Comparison of ENCODE assay signal across 13 cellular contexts in genomic region chr19:8269724-8270123, GRCh38. TPM values are rescaled to one million over a fixed set of nuclear protein-coding genes. Genes with fewer than 3 reads are reported as not detected.
DNase-seq lines count a peak whose midpoint lies in the region; ATAC-seq and TF ChIP-seq lines count a peak whose summit lies in the region.
"Had no signal": no experiment of that assay in that cellular context is flagged by ENCODE, and none has a peak within 500 bp of the region (broad histone marks: within the 10 kb centered on the region; RNA-seq: fewer than 3 reads in every experiment).

No MANE protein-coding gene starts in this region.

- 68 to 88% (median 83%) methylated on average over 3 of the region's 3 CpGs for WGBS in spleen, 5 donors

- H3K4me3 ChIP-seq in OCI-LY7 (ENCODE audit: low read depth, low read length, poor library complexity, severe bottlenecking) (no peak overlapping the region), spleen (peak overlapping the region in 1 of 8 donors; percentile 76)
- H3K4me3 ChIP-seq: HAP-1 had no signal

- H3K27me3 Mint-ChIP-seq in activated CD8-positive, alpha-beta memory T cell treated with anti-CD3 and anti-CD28 coated beads, Interleukin-2, amount 10 ng/mL, durations not matched to agents 7 days and 5 days, result no peaks in the 10 kb centered on the region
- peaks cover 43% of the 10 kb centered on the region for H3K27me3 Mint-ChIP-seq in dendritic cell treated with granulocyte-macrophage colony-stimulating factor and Interleukin-4, amounts not matched to agents 40 ng/mL and 50 ng/mL, for 4 days

- peak overlapping the region; percentile 92 for H3K27ac Mint-ChIP-seq in activated CD8-positive, alpha-beta memory T cell treated with anti-CD3 and anti-CD28 coated beads, Interleukin-2, amount 10 ng/mL, durations not matched to agents 7 days and 5 days
- peak overlapping the region; percentile 22 for H3K27ac Mint-ChIP-seq in dendritic cell treated with granulocyte-macrophage colony-stimulating factor and Interleukin-4, amounts not matched to agents 40 ng/mL and 50 ng/mL, for 4 days

- H3K9me3 ChIP-seq in OCI-LY7 (ENCODE audit: low read length) (no peaks in the 10 kb centered on the region), spleen (no peaks in the 10 kb centered on the region)
- H3K9me3 ChIP-seq: HAP-1 had no signal

- DNase-seq in activated CD8-positive, alpha-beta memory T cell treated with anti-CD3 and anti-CD28 coated beads, Interleukin-2, amount 10 ng/mL, durations not matched to agents 7 days and 5 days, result no peak
- DNase-seq in activated CD8-positive, alpha-beta memory T cell treated with anti-CD3 and anti-CD28 coated beads, Interleukin-2, amount 50 U/mL, for 4 hours, result no peak
- DNase-seq in OCI-LY7 (ENCODE audit: low spot score) (no peak), spleen (no peak), HT-29 (ENCODE audit: low spot score) (no peak), NCI-H226 (no peak), DMS53 treated with DMSO at 0.1 percent for 48 hours (lab: John Stamatoyannopoulos, UW; ENCODE audit: unreplicated experiment) (no peak)
- DNase-seq: activated CD4-positive, alpha-beta T cell treated with anti-CD3 and anti-CD28 coated beads for 48 hours; foreskin melanocyte; NCI-H1694 treated with DMSO at 0.1 percent for 48 hours; stimulated activated CD4-positive, alpha-beta T cell treated with anti-CD3 and anti-CD28 coated beads, Interleukin-12 subunit alpha, Interleukin-12 subunit beta, amount 100 ng/mL, for 4 hours had no signal

- no peaks in the 10 kb centered on the region for H3K79me2 ChIP-seq in OCI-LY7 (ENCODE audit: insufficient read depth, low read depth, low read length)

- H2AFZ ChIP-seq in OCI-LY7 (ENCODE audit: low read length), result no peak overlapping the region

- BruUV-seq in OCI-LY7 (replicated peaks; lab: Mats Ljungman, UMichigan), result no TSS peak

- TF ChIP-seq POLR2A in spleen (IDR thresholded peaks at IDR 0.05), result no peak

- TF ChIP-seq CTCF in OCI-LY7 (conservative IDR thresholded peaks at IDR 0.05; ENCODE audit: low read length), result no peak
- no peak for TF ChIP-seq CTCF in spleen (IDR thresholded peaks at IDR 0.05 in 8 of 11, conservative IDR thresholded peaks at IDR 0.05 in 3 of 11)

- intact Hi-C loops in OCI-LY7 (cut with micrococcal nuclease; ENCODE audit: unreplicated experiment) (loop anchor here (5.0 kb wide), 3 partner anchors 53 to 327 kb away; partner anchors contain the start of genes NDUFA7, RPS28 and TIMM44), spleen (cut with DNase I; ENCODE audit: low total_unique reads) (no loop called here)
- intact Hi-C loops in dendritic cell treated with granulocyte-macrophage colony-stimulating factor and Interleukin-4, amounts not matched to agents 40 ng/mL and 50 ng/mL, for 4 days (cut with micrococcal nuclease), result loop anchor here (10.0 kb wide), 1 partner anchor 55 kb away; the partner anchor contains the start of genes NDUFA7 and RPS28

- H3K4me2 ChIP-seq in OCI-LY7 (ENCODE audit: low read length), result peak overlapping the region; percentile 83

- H3K36me3 Mint-ChIP-seq in activated CD8-positive, alpha-beta memory T cell treated with anti-CD3 and anti-CD28 coated beads, Interleukin-2, amount 10 ng/mL, durations not matched to agents 7 days and 5 days, result peaks cover 6% of the 10 kb centered on the region
- H3K36me3 Mint-ChIP-seq in dendritic cell treated with granulocyte-macrophage colony-stimulating factor and Interleukin-4, amounts not matched to agents 40 ng/mL and 50 ng/mL, for 4 days (ENCODE audit: low read depth), result no peaks in the 10 kb centered on the region

- H3K9me3 Mint-ChIP-seq in activated CD8-positive, alpha-beta memory T cell treated with anti-CD3 and anti-CD28 coated beads, Interleukin-2, amount 10 ng/mL, durations not matched to agents 7 days and 5 days (ENCODE audit: low read depth), result no peaks in the 10 kb centered on the region
- H3K9me3 Mint-ChIP-seq in dendritic cell treated with granulocyte-macrophage colony-stimulating factor and Interleukin-4, amounts not matched to agents 40 ng/mL and 50 ng/mL, for 4 days, result no peaks in the 10 kb centered on the region

- peak overlapping the region; percentile 83 for H3K4me3 Mint-ChIP-seq in activated CD8-positive, alpha-beta memory T cell treated with anti-CD3 and anti-CD28 coated beads, Interleukin-2, amount 10 ng/mL, durations not matched to agents 7 days and 5 days
- H3K4me3 Mint-ChIP-seq in dendritic cell treated with granulocyte-macrophage colony-stimulating factor and Interleukin-4, amounts not matched to agents 40 ng/mL and 50 ng/mL, for 4 days, result peak overlapping the region; percentile 77

- H3K36me3 ChIP-seq in OCI-LY7 (ENCODE audit: insufficient read depth, low read length) (no peaks in the 10 kb centered on the region), spleen (no peaks in the 10 kb centered on the region)
- H3K36me3 ChIP-seq: HAP-1 had no signal

- no peaks in the 10 kb centered on the region for H3K27me3 ChIP-seq in spleen (replicated peaks in 1 of 7)

- POLR2A ChIA-PET in OCI-LY7 (lab: Charles Lee), result no interaction called here

- CTCF ChIA-PET in activated CD8-positive, alpha-beta memory T cell treated with anti-CD3 and anti-CD28 coated beads, Interleukin-2, amount 10 ng/mL, durations not matched to agents 7 days and 5 days (lab: Charles Lee), result interaction anchor here (0.6 to 2.2 kb wide), 8 partner anchors 32 to 311 kb away, joined by 3 to 8 read pairs (median 3); partner anchors contain the start of genes NDUFA7 and RPS28
- CTCF ChIA-PET in OCI-LY7 (lab: Charles Lee; ENCODE audit: unreplicated experiment), result no interaction called here

- ATAC-seq in activated CD8-positive, alpha-beta memory T cell treated with anti-CD3 and anti-CD28 coated beads, Interleukin-2, amount 10 ng/mL, durations not matched to agents 7 days and 5 days, result no peak

- no peak overlapping the region for H3K27ac ChIP-seq in OCI-LY7 (ENCODE audit: low read depth, low read length, poor library complexity, severe bottlenecking)
- peak overlapping the region; percentile 75 to 95 (median 88) for H3K27ac ChIP-seq in spleen

- peaks cover 16% of the 10 kb centered on the region for H3K4me1 Mint-ChIP-seq in activated CD8-positive, alpha-beta memory T cell treated with anti-CD3 and anti-CD28 coated beads, Interleukin-2, amount 10 ng/mL, durations not matched to agents 7 days and 5 days
- H3K4me1 Mint-ChIP-seq in dendritic cell treated with granulocyte-macrophage colony-stimulating factor and Interleukin-4, amounts not matched to agents 40 ng/mL and 50 ng/mL, for 4 days (ENCODE audit: low read depth), result peaks cover 14% of the 10 kb centered on the region

- H3K4me1 ChIP-seq in OCI-LY7 (ENCODE audit: insufficient read depth, low read length, poor library complexity, severe bottlenecking) (peaks cover 27% of the 10 kb centered on the region), spleen (peaks cover 8 to 29% (median 18%) of the 10 kb centered on the region in 6 donors)

- no peaks in the 10 kb centered on the region for H3K9me2 ChIP-seq in OCI-LY7 (ENCODE audit: insufficient read depth, low read length)

- no peaks in the 10 kb centered on the region for H4K20me1 ChIP-seq in OCI-LY7 (ENCODE audit: insufficient read depth, low read length)

RNA-seq across cellular contexts. Expression of gene CD320, which starts 38.4 kb away (rescaled TPM):
- 10 to 100 TPM; 42.0 to 49.8 TPM for total RNA-seq in activated CD8-positive, alpha-beta memory T cell treated with anti-CD3 and anti-CD28 coated beads, Interleukin-2, amount 10 ng/mL, durations not matched to agents 7 days and 5 days
- 39.0 and 49.2 TPM in 2 replicates for total RNA-seq in OCI-LY7 (2014; rRNA removed; shearing (Covaris generic))
- 35.9 and 39.1 TPM in 2 replicates for total RNA-seq in OCI-LY7 (2022)
- total RNA-seq in spleen, result 100 to 1,000 TPM in 1 of 7 donors, 10 to 100 TPM in 6; 35.8 to 131 (median 73.3) TPM
- polyA plus RNA-seq in spleen, result 10 to 100 TPM; 26.6 to 34.3 (median 28.1) TPM
- 113 and 120 TPM in 2 replicates for total RNA-seq in HT-29 (2014; rRNA removed; shearing (Covaris generic))

RNA-seq across cellular contexts. Expression of gene NDUFA7, which starts 51.5 kb away (rescaled TPM):
- 10 to 100 TPM; 47.4 to 66.7 TPM for total RNA-seq in activated CD8-positive, alpha-beta memory T cell treated with anti-CD3 and anti-CD28 coated beads, Interleukin-2, amount 10 ng/mL, durations not matched to agents 7 days and 5 days
- total RNA-seq in OCI-LY7 (2014; rRNA removed; shearing (Covaris generic)), result 59.2 and 93.0 TPM in 2 replicates
- total RNA-seq in OCI-LY7 (2022), result 103 and 106 TPM in 2 replicates
- total RNA-seq in spleen, result 10 to 100 TPM; 14.6 to 43.2 (median 28.0) TPM
- 100 to 1,000 TPM in 1 of 3 donors, 10 to 100 TPM in 2; 95.1 to 131 (median 99.6) TPM for polyA plus RNA-seq in spleen
- 73.3 and 79.7 TPM in 2 replicates for total RNA-seq in HT-29 (2014; rRNA removed; shearing (Covaris generic))

RNA-seq across cellular contexts. Expression of gene RPS28, which starts 51.6 kb away (rescaled TPM):
- total RNA-seq in activated CD8-positive, alpha-beta memory T cell treated with anti-CD3 and anti-CD28 coated beads, Interleukin-2, amount 10 ng/mL, durations not matched to agents 7 days and 5 days, result 1,000 to 10,000 TPM; 1,292 to 1,333 TPM
- total RNA-seq in OCI-LY7 (2014; rRNA removed; shearing (Covaris generic)), result 1,636 and 2,574 TPM in 2 replicates
- total RNA-seq in OCI-LY7 (2022), result 2,187 and 2,253 TPM in 2 replicates
- 1,000 to 10,000 TPM in 4 of 7 donors, 100 to 1,000 TPM in 3; 356 to 1,972 (median 1,411) TPM for total RNA-seq in spleen
- polyA plus RNA-seq in spleen, result 1,000 to 10,000 TPM; 1,207 to 2,442 (median 2,131) TPM
- total RNA-seq in HT-29 (2014; rRNA removed; shearing (Covaris generic)), result 1,376 and 1,588 TPM in 2 replicates
